In the genomic region with DNA sequence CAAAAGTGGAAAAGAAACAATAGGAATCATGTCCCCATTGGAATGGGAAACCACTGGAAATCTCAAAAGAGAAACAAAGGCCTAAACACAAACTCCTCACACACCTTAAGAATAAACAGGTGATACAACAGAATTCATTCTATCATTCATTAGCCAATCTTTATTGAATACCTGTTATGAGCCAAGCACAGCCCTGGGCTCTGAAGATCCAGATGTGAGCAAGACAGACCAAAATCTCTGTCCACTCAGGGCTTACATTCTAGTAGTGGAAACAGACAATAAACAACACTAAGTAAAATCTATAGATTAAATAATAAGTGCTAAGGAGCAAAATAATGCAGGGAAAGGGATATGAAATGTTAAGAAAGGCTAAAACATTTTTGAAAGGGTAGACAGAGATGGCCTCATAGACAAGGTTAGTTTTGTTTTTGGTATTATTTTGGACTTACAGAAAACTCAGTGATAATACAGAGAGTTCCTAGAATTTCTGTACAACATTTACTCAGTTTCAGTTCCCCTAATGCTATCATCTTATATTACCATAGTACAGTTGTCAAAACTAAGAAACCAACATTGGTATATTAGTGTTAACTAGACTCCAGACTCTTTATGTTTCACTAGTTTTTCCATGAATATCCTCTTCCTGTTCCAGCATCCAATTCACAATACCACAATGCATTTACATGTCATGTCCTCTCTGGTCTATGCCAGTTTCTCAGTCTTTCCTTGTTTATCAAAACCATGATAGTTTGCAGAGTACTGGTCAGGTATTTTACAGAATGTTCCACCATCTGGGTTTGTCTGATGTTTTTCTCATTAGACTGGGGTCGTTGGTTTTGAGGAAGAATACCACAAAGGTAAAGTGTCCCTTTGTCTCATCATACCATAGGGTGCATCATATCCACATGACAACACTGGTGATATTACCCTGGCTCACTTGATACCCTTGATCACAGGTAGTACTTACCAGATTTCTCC, we compare ENCODE assay signal across 12 cellular contexts.
DNase-seq lines count a peak whose midpoint lies in the region; ATAC-seq and TF ChIP-seq lines count a peak whose summit lies in the region.
"Had no signal": no experiment of that assay in that cellular context is flagged by ENCODE, and none has a peak within 500 bp of the region (broad histone marks: within the 10 kb centered on the region; RNA-seq: fewer than 3 reads in every experiment).

No MANE protein-coding gene starts in this region.

- CTCF ChIA-PET in activated CD4-positive, alpha-beta T cell treated with anti-CD3 and anti-CD28 coated beads for 36 hours (lab: Charles Lee), result interaction anchor here (0.6 to 1.8 kb wide), 2 partner anchors 13 to 15 kb away, joined by 3 to 4 read pairs; no protein-coding TSS in a partner anchor

- TF ChIP-seq EP300 in transverse colon (IDR thresholded peaks at IDR 0.05; ENCODE audit: low read depth), result no peak

- H3K4me3 Mint-ChIP-seq in activated CD4-positive, alpha-beta T cell treated with anti-CD3 and anti-CD28 coated beads for 36 hours, result no peak overlapping the region
- peak overlapping the region; percentile 44 to 47 for H3K4me3 Mint-ChIP-seq in stimulated activated naive B cell treated with anti-CD40 and anti-IgM and Interleukin-4, amounts not matched to agents 10 μg/mL and 1 μg/mL and 100 μg/mL, for 72 hours

- peaks cover 9% of the 10 kb centered on the region for H3K4me1 Mint-ChIP-seq in activated CD4-positive, alpha-beta T cell treated with anti-CD3 and anti-CD28 coated beads for 36 hours
- H3K4me1 Mint-ChIP-seq in stimulated activated naive B cell treated with anti-CD40 and anti-IgM and Interleukin-4, amounts not matched to agents 10 μg/mL and 1 μg/mL and 100 μg/mL, for 72 hours, result peaks cover 41 to 68% of the 10 kb centered on the region in 2 donors

- no peaks in the 10 kb centered on the region for H3K36me3 Mint-ChIP-seq in activated CD4-positive, alpha-beta T cell treated with anti-CD3 and anti-CD28 coated beads for 36 hours (ENCODE audit: low read depth)
- peaks cover 27 to 28% of the 10 kb centered on the region in 2 donors for H3K36me3 Mint-ChIP-seq in stimulated activated naive B cell treated with anti-CD40 and anti-IgM and Interleukin-4, amounts not matched to agents 10 μg/mL and 1 μg/mL and 100 μg/mL, for 72 hours

- H3K9me3 ChIP-seq in transverse colon, result no peaks in the 10 kb centered on the region

- intact Hi-C loops in activated CD4-positive, alpha-beta T cell treated with anti-CD3 and anti-CD28 coated beads for 36 hours (cut with DNase I, micrococcal nuclease), result loop anchor here in 1 of 2 experiments (5.0 kb wide), 1 partner anchor 168 kb away; no protein-coding TSS in a partner anchor
- intact Hi-C loops in transverse colon (cut with DNase I; ENCODE audit: low total_unique reads), result no loop called here
- intact Hi-C loops in cardiac septum (cut with DNase I), result no loop called here

- no peaks in the 10 kb centered on the region for H3K27me3 ChIP-seq in transverse colon

- no peak for TF ChIP-seq POLR2A in transverse colon (IDR thresholded peaks at IDR 0.05)

- TF ChIP-seq CTCF in transverse colon (IDR thresholded peaks at IDR 0.05), result no peak

- H3K4me3 ChIP-seq in transverse colon, result no peak overlapping the region

- H3K36me3 ChIP-seq in transverse colon, result no peaks in the 10 kb centered on the region

- POLR2A ChIA-PET in activated CD4-positive, alpha-beta T cell treated with anti-CD3 and anti-CD28 coated beads for 36 hours (lab: Charles Lee), result no interaction called here

- peak overlapping the region in 1 of 4 donors; percentile 11 for H3K27ac ChIP-seq in transverse colon

- H3K27ac Mint-ChIP-seq in activated CD4-positive, alpha-beta T cell treated with anti-CD3 and anti-CD28 coated beads for 36 hours, result no peak overlapping the region
- H3K27ac Mint-ChIP-seq in stimulated activated naive B cell treated with anti-CD40 and anti-IgM and Interleukin-4, amounts not matched to agents 10 μg/mL and 1 μg/mL and 100 μg/mL, for 72 hours, result peak overlapping the region; percentile 94

- in situ Hi-C loops in transverse colon (cut with MboI; ENCODE audit: low pct_ligation_motif_present in 1 of 4, low pct_unique_long_range_greater_than_20kb in 1 of 4, low sequenced_read_pairs in 3 of 4), result no loop called here

- ATAC-seq in activated CD4-positive, alpha-beta T cell treated with anti-CD3 and anti-CD28 coated beads for 36 hours, result peak; percentile 72
- ATAC-seq in HG02571 (IDR thresholded peaks at IDR 0.05; ENCODE audit: unreplicated experiment) (peak; percentile 88), HG03460 (IDR thresholded peaks at IDR 0.05; ENCODE audit: unreplicated experiment) (peak; percentile 95)
- peak; percentile 89 to 92 for ATAC-seq in stimulated activated naive B cell treated with anti-CD40 and anti-IgM and Interleukin-4, amounts not matched to agents 10 μg/mL and 1 μg/mL and 100 μg/mL, for 72 hours (replicated peaks)

- H3K27me3 Mint-ChIP-seq in activated CD4-positive, alpha-beta T cell treated with anti-CD3 and anti-CD28 coated beads for 36 hours, result no peaks in the 10 kb centered on the region
- no peaks in the 10 kb centered on the region for H3K27me3 Mint-ChIP-seq in stimulated activated naive B cell treated with anti-CD40 and anti-IgM and Interleukin-4, amounts not matched to agents 10 μg/mL and 1 μg/mL and 100 μg/mL, for 72 hours

- no peak for DNase-seq in activated CD4-positive, alpha-beta T cell treated with anti-CD3 and anti-CD28 coated beads for 36 hours
- DNase-seq in activated CD4-positive, alpha-beta T cell treated with anti-CD3 and anti-CD28 coated beads for 1 hour, result no peak
- peak; percentile 27 for DNase-seq in stimulated activated naive B cell treated with anti-CD40 and anti-IgM and Interleukin-4, amounts not matched to agents 10 μg/mL and 1 μg/mL and 100 μg/mL, for 72 hours
- DNase-seq in transverse colon, result no peak
- no peak for DNase-seq in NCI-H1436 (lab: John Stamatoyannopoulos, UW)
- DNase-seq in cardiac septum (ENCODE audit: low spot score), result no peak
- DNase-seq: ACHN; activated CD8-positive, alpha-beta memory T cell treated with anti-CD3 and anti-CD28 coated beads for 24 hours; caudate nucleus; stimulated activated CD4-positive, alpha-beta T cell treated with anti-CD3 and anti-CD28 coated beads, Interleukin-4, amount 100 ng/mL, for 1 hour had no signal

- 50% methylated on average over 1 of the region's 1 CpG; no CpG with 5 or more reads in 1 of the 2 donors for WGBS in transverse colon (ENCODE audit: low coverage in 1 of 2), 2 donors

- H3K4me1 ChIP-seq in transverse colon, result peaks cover 5 to 17% (median 11%) of the 10 kb centered on the region in 4 donors

- no peaks in the 10 kb centered on the region for H3K9me3 Mint-ChIP-seq in activated CD4-positive, alpha-beta T cell treated with anti-CD3 and anti-CD28 coated beads for 36 hours (ENCODE audit: low read depth)
- no peaks in the 10 kb centered on the region for H3K9me3 Mint-ChIP-seq in stimulated activated naive B cell treated with anti-CD40 and anti-IgM and Interleukin-4, amounts not matched to agents 10 μg/mL and 1 μg/mL and 100 μg/mL, for 72 hours
